In genomic region chr19:679418-680286, GRCh38 we compare ENCODE assay signal across 8 cellular contexts. TPM values are rescaled to one million over a fixed set of nuclear protein-coding genes. Genes with fewer than 3 reads are reported as not detected.
DNase-seq lines count a peak whose midpoint lies in the region; ATAC-seq and TF ChIP-seq lines count a peak whose summit lies in the region.

No MANE protein-coding gene starts in this region.

- H3K4me3 ChIP-seq in vagina: peak overlapping the region; percentile 72 to 95

- TF ChIP-seq POLR2A in vagina (IDR thresholded peaks at IDR 0.05): no peak

- no peaks in the 10 kb centered on the region for H3K36me3 ChIP-seq in KOPT-K1 (ENCODE audit: insufficient read depth, low read length)
- no peaks in the 10 kb centered on the region for H3K36me3 ChIP-seq in vagina

- H3K36me3 Mint-ChIP-seq in activated T-helper 1 cell treated with anti-CD3 and anti-CD28 coated beads, Interleukin-12 subunit alpha, Interleukin-12 subunit beta, Interleukin-2, Interleukin-4 antibody, amounts not matched to agents 30 ng/mL and 10 ng/mL and 1 ng/mL, durations not matched to agents 14 hours and 24 hours and 36 hours (ENCODE audit: low read depth): no peaks in the 10 kb centered on the region
- no peaks in the 10 kb centered on the region for H3K36me3 Mint-ChIP-seq in natural killer cell treated with Interleukin-12 subunit alpha and Interleukin-12 subunit beta and Interleukin-15 and Interleukin-18, amount 100 ng/mL, for 72 hours

- peaks cover 12% of the 10 kb centered on the region for H3K27me3 Mint-ChIP-seq in activated T-helper 1 cell treated with anti-CD3 and anti-CD28 coated beads, Interleukin-12 subunit alpha, Interleukin-12 subunit beta, Interleukin-2, Interleukin-4 antibody, amounts not matched to agents 30 ng/mL and 10 ng/mL and 1 ng/mL, durations not matched to agents 14 hours and 24 hours and 36 hours (ENCODE audit: insufficient read depth)
- H3K27me3 Mint-ChIP-seq in natural killer cell treated with Interleukin-12 subunit alpha and Interleukin-12 subunit beta and Interleukin-15 and Interleukin-18, amount 100 ng/mL, for 72 hours: peaks cover 6% of the 10 kb centered on the region in 2 donors

- H3K4me1 ChIP-seq in vagina: peaks cover 41% of the 10 kb centered on the region

- peak overlapping the region; percentile 52 for H3K27ac Mint-ChIP-seq in activated T-helper 1 cell treated with anti-CD3 and anti-CD28 coated beads, Interleukin-12 subunit alpha, Interleukin-12 subunit beta, Interleukin-2, Interleukin-4 antibody, amounts not matched to agents 30 ng/mL and 10 ng/mL and 1 ng/mL, durations not matched to agents 14 hours and 24 hours and 36 hours
- H3K27ac Mint-ChIP-seq in natural killer cell treated with Interleukin-12 subunit alpha and Interleukin-12 subunit beta and Interleukin-15 and Interleukin-18, amount 100 ng/mL, for 72 hours: no peak overlapping the region

- H3K4me3 Mint-ChIP-seq in activated T-helper 1 cell treated with anti-CD3 and anti-CD28 coated beads, Interleukin-12 subunit alpha, Interleukin-12 subunit beta, Interleukin-2, Interleukin-4 antibody, amounts not matched to agents 30 ng/mL and 10 ng/mL and 1 ng/mL, durations not matched to agents 14 hours and 24 hours and 36 hours: peak overlapping the region; percentile 79
- peak overlapping the region; percentile 62 for H3K4me3 Mint-ChIP-seq in natural killer cell treated with Interleukin-12 subunit alpha and Interleukin-12 subunit beta and Interleukin-15 and Interleukin-18, amount 100 ng/mL, for 72 hours

- TF ChIP-seq CTCF in vagina (IDR thresholded peaks at IDR 0.05): no peak

- H3K4me1 Mint-ChIP-seq in activated T-helper 1 cell treated with anti-CD3 and anti-CD28 coated beads, Interleukin-12 subunit alpha, Interleukin-12 subunit beta, Interleukin-2, Interleukin-4 antibody, amounts not matched to agents 30 ng/mL and 10 ng/mL and 1 ng/mL, durations not matched to agents 14 hours and 24 hours and 36 hours (ENCODE audit: low read depth): no peaks in the 10 kb centered on the region
- no peaks in the 10 kb centered on the region for H3K4me1 Mint-ChIP-seq in natural killer cell treated with Interleukin-12 subunit alpha and Interleukin-12 subunit beta and Interleukin-15 and Interleukin-18, amount 100 ng/mL, for 72 hours (ENCODE audit: low read depth in 2 of 2)

- peak; percentile 35 for DNase-seq in ELF-1 (ENCODE audit: low read depth, low spot score)
- no peak for DNase-seq in activated T-helper 1 cell treated with anti-CD3 and anti-CD28 coated beads, Interleukin-12 subunit alpha, Interleukin-12 subunit beta, Interleukin-2, Interleukin-4 antibody, amounts not matched to agents 30 ng/mL and 10 ng/mL and 1 ng/mL, durations not matched to agents 14 hours and 24 hours and 36 hours (ENCODE audit: low spot score)
- DNase-seq in fibroblast of peridontal ligament (ENCODE audit: extremely low read depth): peak; percentile 83
- no peak for DNase-seq in natural killer cell treated with Interleukin-12 subunit alpha and Interleukin-12 subunit beta and Interleukin-15 and Interleukin-18, amount 100 ng/mL, for 72 hours (ENCODE audit: low spot score)
- peak in 1 of 2 donors; percentile 91 for DNase-seq in vagina (ENCODE audit: extremely low spot score in 2 of 2)

- H3K27ac ChIP-seq in KOPT-K1 (ENCODE audit: low read depth, low read length, poor library complexity, severe bottlenecking) (peak overlapping the region; percentile 91), vagina (peak overlapping the region; percentile 99)

- intact Hi-C loops in activated T-helper 1 cell treated with anti-CD3 and anti-CD28 coated beads, Interleukin-12 subunit alpha, Interleukin-12 subunit beta, Interleukin-2, Interleukin-4 antibody, amounts not matched to agents 30 ng/mL and 10 ng/mL and 1 ng/mL, durations not matched to agents 14 hours and 24 hours and 36 hours (cut with micrococcal nuclease): loop anchor here (1.0 to 10.0 kb wide), 10 partner anchors 16 to 565 kb away; partner anchors contain the start of genes ATP5F1D, CDC34, MIDN and POLRMT
- intact Hi-C loops in vagina (cut with DNase I): no loop called here

- no peaks in the 10 kb centered on the region for H3K9me3 ChIP-seq in KOPT-K1 (ENCODE audit: insufficient read depth, low read length, poor library complexity, severe bottlenecking)
- no peaks in the 10 kb centered on the region for H3K9me3 ChIP-seq in vagina

- ATAC-seq in GM21529 (IDR thresholded peaks at IDR 0.05; ENCODE audit: unreplicated experiment) (peak; percentile 12), GM18870 (IDR thresholded peaks at IDR 0.05; ENCODE audit: unreplicated experiment) (no peak)
- no peak for ATAC-seq in natural killer cell treated with Interleukin-12 subunit alpha and Interleukin-12 subunit beta and Interleukin-15 and Interleukin-18, amount 100 ng/mL, for 72 hours

- no peaks in the 10 kb centered on the region for H3K9me3 Mint-ChIP-seq in activated T-helper 1 cell treated with anti-CD3 and anti-CD28 coated beads, Interleukin-12 subunit alpha, Interleukin-12 subunit beta, Interleukin-2, Interleukin-4 antibody, amounts not matched to agents 30 ng/mL and 10 ng/mL and 1 ng/mL, durations not matched to agents 14 hours and 24 hours and 36 hours
- no peaks in the 10 kb centered on the region for H3K9me3 Mint-ChIP-seq in natural killer cell treated with Interleukin-12 subunit alpha and Interleukin-12 subunit beta and Interleukin-15 and Interleukin-18, amount 100 ng/mL, for 72 hours

- no peaks in the 10 kb centered on the region for H3K27me3 ChIP-seq in vagina

RNA-seq across cellular contexts. Expression of gene FSTL3, which starts 3.5 kb away (rescaled TPM):
- total RNA-seq in activated T-helper 1 cell treated with anti-CD3 and anti-CD28 coated beads, Interleukin-12 subunit alpha, Interleukin-12 subunit beta, Interleukin-2, Interleukin-4 antibody, amounts not matched to agents 30 ng/mL and 10 ng/mL and 1 ng/mL, durations not matched to agents 14 hours and 24 hours and 36 hours: 5.5 and 5.6 TPM in 2 replicates
- total RNA-seq in natural killer cell treated with Interleukin-12 subunit alpha and Interleukin-12 subunit beta and Interleukin-15 and Interleukin-18, amount 100 ng/mL, for 72 hours: 1 to 10 TPM; 1.7 to 3.6 TPM
- total RNA-seq in vagina: 129 TPM

RNA-seq across cellular contexts. Expression of gene PRSS57, which starts 15.6 kb away (rescaled TPM):
- total RNA-seq in activated T-helper 1 cell treated with anti-CD3 and anti-CD28 coated beads, Interleukin-12 subunit alpha, Interleukin-12 subunit beta, Interleukin-2, Interleukin-4 antibody, amounts not matched to agents 30 ng/mL and 10 ng/mL and 1 ng/mL, durations not matched to agents 14 hours and 24 hours and 36 hours: not detected in 2 replicates
- total RNA-seq in natural killer cell treated with Interleukin-12 subunit alpha and Interleukin-12 subunit beta and Interleukin-15 and Interleukin-18, amount 100 ng/mL, for 72 hours: 1 to 10 TPM in 1 of 2 donors, not detected in 1; 1.4 TPM
- total RNA-seq in vagina: not detected

RNA-seq across cellular contexts. Expression of gene RNF126, which starts 16.6 kb away (rescaled TPM):
- 107 and 110 TPM in 2 replicates for total RNA-seq in activated T-helper 1 cell treated with anti-CD3 and anti-CD28 coated beads, Interleukin-12 subunit alpha, Interleukin-12 subunit beta, Interleukin-2, Interleukin-4 antibody, amounts not matched to agents 30 ng/mL and 10 ng/mL and 1 ng/mL, durations not matched to agents 14 hours and 24 hours and 36 hours
- 100 to 1,000 TPM in 1 of 2 donors, 10 to 100 TPM in 1; 77.7 to 138 TPM for total RNA-seq in natural killer cell treated with Interleukin-12 subunit alpha and Interleukin-12 subunit beta and Interleukin-15 and Interleukin-18, amount 100 ng/mL, for 72 hours
- 68.0 TPM for total RNA-seq in vagina

RNA-seq across cellular contexts. Expression of gene PALM, which starts 29.1 kb away (rescaled TPM):
- 0.18 TPM in 1 of 2 replicates, not detected in the other for total RNA-seq in activated T-helper 1 cell treated with anti-CD3 and anti-CD28 coated beads, Interleukin-12 subunit alpha, Interleukin-12 subunit beta, Interleukin-2, Interleukin-4 antibody, amounts not matched to agents 30 ng/mL and 10 ng/mL and 1 ng/mL, durations not matched to agents 14 hours and 24 hours and 36 hours
- total RNA-seq in natural killer cell treated with Interleukin-12 subunit alpha and Interleukin-12 subunit beta and Interleukin-15 and Interleukin-18, amount 100 ng/mL, for 72 hours: not detected
- 40.0 TPM for total RNA-seq in vagina

RNA-seq across cellular contexts. Expression of gene FGF22, which starts 40.0 kb away (rescaled TPM):
- total RNA-seq in activated T-helper 1 cell treated with anti-CD3 and anti-CD28 coated beads, Interleukin-12 subunit alpha, Interleukin-12 subunit beta, Interleukin-2, Interleukin-4 antibody, amounts not matched to agents 30 ng/mL and 10 ng/mL and 1 ng/mL, durations not matched to agents 14 hours and 24 hours and 36 hours: not detected in 2 replicates
- total RNA-seq in natural killer cell treated with Interleukin-12 subunit alpha and Interleukin-12 subunit beta and Interleukin-15 and Interleukin-18, amount 100 ng/mL, for 72 hours: not detected
- not detected for total RNA-seq in vagina

Comparison
In these comparisons a context has a peak if more than half of its experiments do, and no peak if none do; other contexts are left out.
1. DNase-seq: peak in ELF-1 (single experiment) and fibroblast of peridontal ligament (single experiment); none in activated T-helper 1 cell treated with anti-CD3 and anti-CD28 coated beads, Interleukin-12 subunit alpha, Interleukin-12 subunit beta, Interleukin-2, Interleukin-4 antibody, amounts not matched to agents 30 ng/mL and 10 ng/mL and 1 ng/mL, durations not matched to agents 14 hours and 24 hours and 36 hours (single experiment) and natural killer cell treated with Interleukin-12 subunit alpha and Interleukin-12 subunit beta and Interleukin-15 and Interleukin-18, amount 100 ng/mL, for 72 hours (single experiment).
2. RNA of gene FSTL3, which starts 3.5 kb away (total RNA-seq): 129 TPM in vagina (single experiment); 5.5 to 5.6 TPM in activated T-helper 1 cell treated with anti-CD3 and anti-CD28 coated beads, Interleukin-12 subunit alpha, Interleukin-12 subunit beta, Interleukin-2, Interleukin-4 antibody, amounts not matched to agents 30 ng/mL and 10 ng/mL and 1 ng/mL, durations not matched to agents 14 hours and 24 hours and 36 hours and 1.7 to 3.6 TPM in natural killer cell treated with Interleukin-12 subunit alpha and Interleukin-12 subunit beta and Interleukin-15 and Interleukin-18, amount 100 ng/mL, for 72 hours; every median in the first group is over 10 times any median in the second.